ENCODE assay signal across 1 cellular context in genomic region chr10:75211007-75211735, GRCh38.
TF ChIP-seq lines count a peak whose summit lies in the region.

No MANE protein-coding gene starts in this region.

TF ChIP-seq in K562, 482 proteins besides CTCF, POLR2A, EP300 and RAD21 (continued from another document):
- TF ChIP-seq ZNF740 (CRISPR knock-in tag; IDR thresholded peaks at IDR 0.05), result peak; percentile 18; the same call in 1 of the 2 replicates
- no peak for TF ChIP-seq ZNF740 (tag; IDR thresholded peaks at IDR 0.05)
- TF ChIP-seq XRCC5 (IDR thresholded peaks at IDR 0.05; ENCODE audit: low read depth, low read length), result no peak
- peak; percentile 81 for TF ChIP-seq ARID4B (CRISPR knock-in tag; IDR thresholded peaks at IDR 0.05)
- no peak for TF ChIP-seq U2AF1 (optimal IDR thresholded peaks at IDR 0.05; ENCODE audit: low read depth, low read length)
- peak; percentile 76 for TF ChIP-seq RBFOX2 (IDR thresholded peaks at IDR 0.05; ENCODE audit: low read depth, low read length)
- 0 out of 2 replicates have a peak, but pooled peaks have one; percentile 38 for TF ChIP-seq HDGF (IDR thresholded peaks at IDR 0.05)
- 0 out of 2 replicates have a peak, but pooled peaks have one; percentile 68 for TF ChIP-seq HMGXB4 (CRISPR knock-in tag; IDR thresholded peaks at IDR 0.05)
- TF ChIP-seq STAT5A (IDR thresholded peaks at IDR 0.05; ENCODE audit: borderline replicate concordance, low read length), result no peak
- TF ChIP-seq RBM25 (IDR thresholded peaks at IDR 0.05; ENCODE audit: low read depth, low read length, severe bottlenecking), result no peak
- TF ChIP-seq ZFPM2 (CRISPR knock-in tag; IDR thresholded peaks at IDR 0.05), result 0 out of 2 replicates have a peak, but pooled peaks have one; percentile 18
- TF ChIP-seq CSDE1 (IDR thresholded peaks at IDR 0.05), result no peak; a peak in 1 of 4 replicates
- TF ChIP-seq NELFE (IDR thresholded peaks at IDR 0.05; ENCODE audit: insufficient read depth, insufficient read length), result no peak
- peak; percentile 76 for TF ChIP-seq POLR2G (IDR thresholded peaks at IDR 0.05; ENCODE audit: low read depth, low read length)
- 0 out of 4 replicates have a peak, but pooled peaks of 1 of the 2 experiments have one; percentile 45 for TF ChIP-seq MLX (CRISPR knock-in tag; conservative IDR thresholded peaks at IDR 0.05)
- TF ChIP-seq XRCC3 (IDR thresholded peaks at IDR 0.05), result no peak
- TF ChIP-seq HEY1 (CRISPR knock-in tag; IDR thresholded peaks at IDR 0.05; ENCODE audit: borderline replicate concordance), result no peak
- peak; percentile 57 for TF ChIP-seq ZFX (CRISPR knock-in tag; IDR thresholded peaks at IDR 0.05)
- TF ChIP-seq HOXB6 (CRISPR knock-in tag; IDR thresholded peaks at IDR 0.05; ENCODE audit: borderline replicate concordance), result no peak
TF ChIP-seq in K562: peak in this region for 46.
